Comparison of ENCODE assay signal across 21 cellular contexts in the genomic region with DNA sequence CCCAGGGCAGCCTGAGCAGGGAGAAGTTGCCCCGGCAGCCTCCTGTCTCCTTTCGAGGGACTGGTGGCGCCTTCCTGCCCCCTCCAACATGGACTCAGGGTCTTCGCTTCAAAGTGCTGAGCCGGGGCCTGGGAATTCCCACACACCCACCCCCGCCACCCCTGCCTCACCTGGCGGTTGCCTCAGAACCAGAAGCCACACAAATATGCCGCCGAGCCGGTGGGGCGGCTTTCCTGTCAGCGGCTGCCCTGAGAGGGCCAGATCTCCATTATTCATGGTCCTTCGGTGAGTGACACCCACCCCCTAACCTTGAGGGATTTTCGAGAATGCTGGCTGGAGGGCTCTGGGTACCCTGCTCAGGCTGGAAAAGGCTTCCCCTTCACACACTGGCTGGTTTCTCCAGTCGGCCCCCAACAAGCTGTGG.
DNase-seq lines count a peak whose midpoint lies in the region; ATAC-seq, FAIRE-seq and TF ChIP-seq lines count a peak whose summit lies in the region.
"Had no signal": no experiment of that assay in that cellular context is flagged by ENCODE, and none has a peak within 500 bp of the region (broad histone marks: within the 10 kb centered on the region; RNA-seq: fewer than 3 reads in every experiment).

No MANE protein-coding gene starts in this region.

- H3K4ac ChIP-seq in H9 (ENCODE audit: low read depth, low read length), result no peak overlapping the region

- H2BK20ac ChIP-seq in H9 (ENCODE audit: low read depth, low read length, poor library complexity, severe bottlenecking), result no peak overlapping the region

- no peak overlapping the region for H2AK5ac ChIP-seq in H9 (ENCODE audit: insufficient read length, low read length)

- no peaks in the 10 kb centered on the region for H3K79me2 ChIP-seq in H9 (ENCODE audit: insufficient read depth, low read length)
- H3K79me2 ChIP-seq in smooth muscle cell (ENCODE audit: low read depth), result peaks cover 49% of the 10 kb centered on the region

- no peak overlapping the region for H2BK12ac ChIP-seq in H9 (ENCODE audit: insufficient read length, low read depth, low read length)

- WGBS in H9 (ENCODE audit: extremely low coverage, insufficient read length, low lambda C conversion rate), result no CpG with 5 or more reads among the region's 15 CpGs
- 55% methylated on average over 13 of the region's 15 CpGs for WGBS in smooth muscle cell (ENCODE audit: low lambda C conversion rate)

- H3K79me1 ChIP-seq in H9 (ENCODE audit: insufficient read depth, low read depth, low read length, poor library complexity, severe bottlenecking), result no peaks in the 10 kb centered on the region

- CTCF ChIA-PET in CD4-positive, alpha-beta T cell (lab: Charles Lee), result no interaction called here

- DNase-seq in H9, result peak; percentile 83
- DNase-seq in bronchial epithelial cell (ENCODE audit: low read depth), result peak; percentile 75
- peak; percentile 36 for DNase-seq in kidney tubule cell (ENCODE audit: low spot score)
- DNase-seq in smooth muscle cell (lab: John Stamatoyannopoulos, UW; ENCODE audit: unreplicated experiment), result no peak
- no peak for DNase-seq in CD4-positive, alpha-beta T cell
- DNase-seq in DMS 273 (lab: John Stamatoyannopoulos, UW; ENCODE audit: unreplicated experiment), result no peak
- DNase-seq in SIG-M5 treated with dmso at 0.1 percent for 504 hours (lab: John Stamatoyannopoulos, UW; ENCODE audit: unreplicated experiment), result no peak
- DNase-seq: activated CD4-positive, alpha-beta T cell treated with anti-CD3 and anti-CD28 coated beads, Interleukin-2, amount 50 U/mL, for 4 hours; activated T-cell treated with anti-CD3 and anti-CD28 coated beads, Interleukin-2, amount 50 U/mL, for 1 hour; AML-193; HCEC 1CT; Karpas-422; midbrain; NCI-H1417; PC-3; SK-N-SH; stimulated activated CD4-positive, alpha-beta T cell treated with anti-CD3 and anti-CD28 coated beads, Interleukin-4, amount 100 ng/mL, for 1 hour; substantia nigra had no signal

- no peak for ATAC-seq in CD4-positive, alpha-beta T cell (ENCODE audit: poor library complexity)
- ATAC-seq: PC-3 had no signal

- H3K27ac Mint-ChIP-seq in H9, result peak overlapping the region in 1 of 3 experiments; percentile 6; a peak in 1 of 7 replicates
- no peak overlapping the region for H3K27ac Mint-ChIP-seq in CD4-positive, alpha-beta T cell
- H3K27ac Mint-ChIP-seq: activated naive CD4-positive, alpha-beta T cell treated with anti-CD3 and anti-CD28 coated beads, Interleukin-2, amount 50 U/mL, for 24 hours had no signal

- no peak overlapping the region for H3T11ph ChIP-seq in H9 (ENCODE audit: low read length)

- FAIRE-seq in bronchial epithelial cell (lab: Jason Lieb, UNC), result no peak
- FAIRE-seq: D721Med had no signal

- peaks cover 11% of the 10 kb centered on the region for H3K27me3 Mint-ChIP-seq in H9 (ENCODE audit: low read depth)
- H3K27me3 Mint-ChIP-seq in CD4-positive, alpha-beta T cell, result no peaks in the 10 kb centered on the region
- H3K27me3 Mint-ChIP-seq: activated naive CD4-positive, alpha-beta T cell treated with anti-CD3 and anti-CD28 coated beads, Interleukin-2, amount 50 U/mL, for 24 hours had no signal

- no peak overlapping the region for H3K18ac ChIP-seq in H9 (ENCODE audit: insufficient read length, low read depth, low read length)

- H4K20me1 ChIP-seq in H9 (ENCODE audit: control insufficient read depth, insufficient read depth, insufficient read length) (no peaks in the 10 kb centered on the region), smooth muscle cell (ENCODE audit: low read depth) (no peaks in the 10 kb centered on the region)

- H4K8ac ChIP-seq in H9 (replicated peaks; ENCODE audit: insufficient read length, low read depth, low read length), result no peak overlapping the region

- H3K23me2 ChIP-seq in H9 (ENCODE audit: insufficient read length, low read depth, low read length, poor library complexity, severe bottlenecking), result no peaks in the 10 kb centered on the region

- no peak overlapping the region for H2BK120ac ChIP-seq in H9 (ENCODE audit: low read depth, low read length, poor library complexity, severe bottlenecking)

- H3K9ac ChIP-seq in H9 (ENCODE audit: extremely low read depth, insufficient read length, low read length), result no peak overlapping the region
- peak overlapping the region; percentile 56 for H3K9ac ChIP-seq in smooth muscle cell (ENCODE audit: low read depth)
- H3K9ac ChIP-seq: SK-N-SH had no signal

- H3K9me3 ChIP-seq in H9 (ENCODE audit: control insufficient read depth, low read depth, low read length), result no peaks in the 10 kb centered on the region
- H3K9me3 ChIP-seq in smooth muscle cell (replicated peaks; ENCODE audit: low read depth), result no peaks in the 10 kb centered on the region
- no peaks in the 10 kb centered on the region for H3K9me3 ChIP-seq in CD4-positive, alpha-beta T cell (ENCODE audit: control insufficient read depth, low read length)
- H3K9me3 ChIP-seq: SK-N-SH had no signal

- peak overlapping the region in 1 of 2 experiments; percentile 43; a peak in 1 of 5 replicates for H3K4me3 Mint-ChIP-seq in H9
- no peak overlapping the region for H3K4me3 Mint-ChIP-seq in CD4-positive, alpha-beta T cell
- H3K4me3 Mint-ChIP-seq: activated naive CD4-positive, alpha-beta T cell treated with anti-CD3 and anti-CD28 coated beads, Interleukin-2, amount 50 U/mL, for 24 hours had no signal

- H3K4me1 ChIP-seq in H9 (ENCODE audit: insufficient read depth, low read length), result peaks cover 3% of the 10 kb centered on the region; the same call in 1 of the 2 replicates
- H3K4me1 ChIP-seq in smooth muscle cell (ENCODE audit: low read depth), result peaks cover 11% of the 10 kb centered on the region

- intact Hi-C loops in CD4-positive, alpha-beta T cell (cut with DNase I, micrococcal nuclease), result no loop called here

- no peak overlapping the region for H3K27ac ChIP-seq in H9 (ENCODE audit: insufficient read length, low read depth, low read length)
- H3K27ac ChIP-seq in smooth muscle cell (ENCODE audit: low read depth), result peak overlapping the region; percentile 100
- H3K27ac ChIP-seq in CD4-positive, alpha-beta T cell (ENCODE audit: low read depth, low read length), result no peak overlapping the region
- H3K27ac ChIP-seq: coronary artery had no signal

- TF ChIP-seq CTCF in H9 (conservative IDR thresholded peaks at IDR 0.05) (no peak), bronchial epithelial cell (IDR thresholded peaks at IDR 0.05; ENCODE audit: insufficient read depth, low read length, severe bottlenecking) (no peak), smooth muscle cell (IDR thresholded peaks at IDR 0.05; ENCODE audit: borderline replicate concordance, insufficient read depth, poor library complexity, severe bottlenecking) (no peak)
- no peak for TF ChIP-seq CTCF in CD4-positive, alpha-beta T cell (IDR thresholded peaks at IDR 0.05)

- no peak overlapping the region for H4K91ac ChIP-seq in H9 (ENCODE audit: insufficient read length, low read depth, low read length)

- peaks cover 11 to 28% of the 10 kb centered on the region in 2 experiments for H3K4me1 Mint-ChIP-seq in H9
- peaks cover 9% of the 10 kb centered on the region for H3K4me1 Mint-ChIP-seq in CD4-positive, alpha-beta T cell (ENCODE audit: low read depth)

- no peaks in the 10 kb centered on the region for H3K36me3 Mint-ChIP-seq in H9 (ENCODE audit: insufficient read depth in 1 of 3, low read depth in 3 of 3)
- H3K36me3 Mint-ChIP-seq in CD4-positive, alpha-beta T cell (ENCODE audit: low read depth), result no peaks in the 10 kb centered on the region
- H3K36me3 Mint-ChIP-seq: activated naive CD4-positive, alpha-beta T cell treated with anti-CD3 and anti-CD28 coated beads, Interleukin-2, amount 50 U/mL, for 24 hours had no signal

- peaks cover 35% of the 10 kb centered on the region for H3F3A ChIP-seq in smooth muscle cell (ENCODE audit: low read depth)

- H4K5ac ChIP-seq in H9 (ENCODE audit: insufficient read length, low read depth, low read length), result no peak overlapping the region

- POLR2A ChIA-PET in CD4-positive, alpha-beta T cell (lab: Charles Lee), result no interaction called here

- H2BK5ac ChIP-seq in H9 (ENCODE audit: insufficient read length, low read length), result no peak overlapping the region

- H3K4me3 ChIP-seq in bronchial epithelial cell (ENCODE audit: low read depth, low read length), result no peak overlapping the region
- no peak overlapping the region for H3K4me3 ChIP-seq in smooth muscle cell
- H3K4me3 ChIP-seq: coronary artery had no signal

- no peak overlapping the region for H2BK15ac ChIP-seq in H9 (ENCODE audit: low read depth, low read length)

- no peak overlapping the region for H3K23ac ChIP-seq in H9 (ENCODE audit: insufficient read length, low read depth, low read length)

- H3K14ac ChIP-seq in H9 (ENCODE audit: insufficient read depth, low read length), result no peak overlapping the region

- no peaks in the 10 kb centered on the region for H3K36me3 ChIP-seq in bronchial epithelial cell (ENCODE audit: control insufficient read depth, insufficient read depth, low read length)
- no peaks in the 10 kb centered on the region for H3K36me3 ChIP-seq in smooth muscle cell (ENCODE audit: low read depth)

- no peaks in the 10 kb centered on the region for H3K27me3 ChIP-seq in H9 (ENCODE audit: insufficient read depth, low read length)
- H3K27me3 ChIP-seq in bronchial epithelial cell (ENCODE audit: control insufficient read depth, insufficient read depth, low read length), result no peaks in the 10 kb centered on the region
- no peaks in the 10 kb centered on the region for H3K27me3 ChIP-seq in smooth muscle cell (ENCODE audit: low read depth)
- H3K27me3 ChIP-seq in CD4-positive, alpha-beta T cell (ENCODE audit: control insufficient read depth, insufficient read depth, low read length), result no peaks in the 10 kb centered on the region

- H3K4me2 ChIP-seq in H9 (ENCODE audit: insufficient read depth, insufficient read length, low read length) (no peak overlapping the region), smooth muscle cell (peak overlapping the region; percentile 48)
- H3K4me2 ChIP-seq: SK-N-SH had no signal

- no peak overlapping the region for H2AFZ ChIP-seq in H9 (ENCODE audit: low read length)
- H2AFZ ChIP-seq in smooth muscle cell (ENCODE audit: low read depth), result no peak overlapping the region

- H3K56ac ChIP-seq in H9 (ENCODE audit: insufficient read length, low read depth, low read length), result no peak overlapping the region

- no peaks in the 10 kb centered on the region; a peak in 2 of 5 replicates for H3K9me3 Mint-ChIP-seq in H9
- no peaks in the 10 kb centered on the region for H3K9me3 Mint-ChIP-seq in CD4-positive, alpha-beta T cell
- H3K9me3 Mint-ChIP-seq: activated naive CD4-positive, alpha-beta T cell treated with anti-CD3 and anti-CD28 coated beads, Interleukin-2, amount 50 U/mL, for 24 hours had no signal

Comparison
In these comparisons a context has a peak if more than half of its experiments do, and no peak if none do; other contexts are left out.
1. DNase-seq: peak in H9 (single experiment), bronchial epithelial cell (single experiment) and kidney tubule cell (single experiment); none in smooth muscle cell (single experiment), CD4-positive, alpha-beta T cell (0 of 10), DMS 273 (single experiment) and SIG-M5 treated with dmso at 0.1 percent for 504 hours (single experiment).